Comparison of ENCODE assay signal across 1 cellular context in genomic region chr12:121218588-121219352, GRCh38.
TF ChIP-seq lines count a peak whose summit lies in the region.

No MANE protein-coding gene starts in this region.

TF ChIP-seq in HEK293, 187 proteins besides CTCF, POLR2A, EP300 and RAD21 (continued from another document):
- TF ChIP-seq PRDM10 (tag by site-specific recombination; IDR thresholded peaks at IDR 0.05) (peak; percentile 86), MZF1 (tag by site-specific recombination; IDR thresholded peaks at IDR 0.05; ENCODE audit: borderline replicate concordance) (no peak), GLIS2 (tag by site-specific recombination; IDR thresholded peaks at IDR 0.05) (no peak), ZNF426 (tag by site-specific recombination; IDR thresholded peaks at IDR 0.05) (no peak), ZNF121 (tag by site-specific recombination; IDR thresholded peaks at IDR 0.05) (peak; percentile 40), ZNF248 (tag by site-specific recombination; IDR thresholded peaks at IDR 0.05) (no peak), ZNF558 (tag by site-specific recombination; IDR thresholded peaks at IDR 0.05) (no peak), SCRT1 (tag by site-specific recombination; IDR thresholded peaks at IDR 0.05; ENCODE audit: borderline replicate concordance) (no peak), ZNF341 (tag by site-specific recombination; IDR thresholded peaks at IDR 0.05; ENCODE audit: low read depth) (no peak), PRDM6 (tag by site-specific recombination; IDR thresholded peaks at IDR 0.05) (no peak), ZNF112 (tag by site-specific recombination; IDR thresholded peaks at IDR 0.05) (no peak)
